12 cellular contexts compared by ENCODE assay signal in genomic region chr13:26718872-26719271, GRCh38. TPM values are rescaled to one million over a fixed set of nuclear protein-coding genes. Genes with fewer than 3 reads are reported as not detected.
DNase-seq lines count a peak whose midpoint lies in the region; ATAC-seq and TF ChIP-seq lines count a peak whose summit lies in the region.
"Had no signal": no experiment of that assay in that cellular context is flagged by ENCODE, and none has a peak within 500 bp of the region (broad histone marks: within the 10 kb centered on the region; RNA-seq: fewer than 3 reads in every experiment).

No MANE protein-coding gene starts in this region.

- peaks cover 9% of the 10 kb centered on the region for H3K9me3 Mint-ChIP-seq in glutamatergic neuron (ENCODE audit: unreplicated experiment)
- H3K9me3 Mint-ChIP-seq: CD4-positive, alpha-beta memory T cell had no signal

- peak overlapping the region; percentile 43; the same call in 1 of the 2 replicates for H2AFZ ChIP-seq in Loucy (ENCODE audit: low read length)
- H2AFZ ChIP-seq: GM23248 had no signal

- no peak overlapping the region for H3K4me3 Mint-ChIP-seq in glutamatergic neuron (ENCODE audit: unreplicated experiment)
- H3K4me3 Mint-ChIP-seq: CD14-positive monocyte; CD4-positive, alpha-beta memory T cell had no signal

- no peak overlapping the region for H3K4me3 ChIP-seq in BLaER1 treated with 17β-estradiol and CSF1 and Interleukin-3, amounts not matched to agents 10 nM and 100 nM
- H3K4me3 ChIP-seq in Loucy (ENCODE audit: low read length, poor library complexity, severe bottlenecking) = peak overlapping the region; percentile 35
- H3K4me3 ChIP-seq: GM23248, HAP-1 had no signal

- H3K9me2 ChIP-seq in Loucy (replicated peaks; ENCODE audit: low read depth, low read length) = no peaks in the 10 kb centered on the region

- peaks cover 0 to 10% (median 4%) of the 10 kb centered on the region in 11 experiments; a peak in 7 of 22 replicates for H3K9me3 ChIP-seq in BLaER1 treated with 17β-estradiol and CSF1 and Interleukin-3, amounts not matched to agents 10 nM and 100 nM (replicated peaks in 1 of 11)
- H3K9me3 ChIP-seq in Loucy (ENCODE audit: insufficient read depth, low read depth, low read length) = no peaks in the 10 kb centered on the region
- H3K9me3 ChIP-seq: BE2C, HAP-1 had no signal

- DNase-seq in glutamatergic neuron (no peak), DMS79 (lab: John Stamatoyannopoulos, UW) (no peak), DMS53 (lab: John Stamatoyannopoulos, UW) (no peak)
- DNase-seq: BE2C; CD4-positive, alpha-beta memory T cell had no signal

- H3K27ac Mint-ChIP-seq in glutamatergic neuron (ENCODE audit: unreplicated experiment) = peak overlapping the region; percentile 12
- H3K27ac Mint-ChIP-seq: CD14-positive monocyte had no signal

- peaks cover 12% of the 10 kb centered on the region for H3K27me3 Mint-ChIP-seq in glutamatergic neuron (ENCODE audit: unreplicated experiment)
- H3K27me3 Mint-ChIP-seq: CD4-positive, alpha-beta memory T cell had no signal

- H3K27ac ChIP-seq in BLaER1 treated with 17β-estradiol and CSF1 and Interleukin-3, amounts not matched to agents 10 nM and 100 nM = no peak overlapping the region
- H3K27ac ChIP-seq: GM23248 had no signal

- no peaks in the 10 kb centered on the region for H3K27me3 ChIP-seq in BLaER1 treated with 17β-estradiol and CSF1 and Interleukin-3, amounts not matched to agents 10 nM and 100 nM
- H3K27me3 ChIP-seq in Loucy (ENCODE audit: insufficient read depth, low read length, poor library complexity, severe bottlenecking) = no peaks in the 10 kb centered on the region
- H3K27me3 ChIP-seq: BE2C had no signal

- no peak overlapping the region for H3K9ac ChIP-seq in BLaER1 treated with 17β-estradiol and CSF1 and Interleukin-3, amounts not matched to agents 10 nM and 100 nM
- H3K9ac ChIP-seq in Loucy (ENCODE audit: low read depth, low read length, poor library complexity, severe bottlenecking) = peak overlapping the region; percentile 61
- H3K9ac ChIP-seq: GM23248 had no signal

- H4K20me1 ChIP-seq in BLaER1 treated with 17β-estradiol and CSF1 and Interleukin-3, amounts not matched to agents 10 nM and 100 nM = no peaks in the 10 kb centered on the region
- H4K20me1 ChIP-seq in Loucy (ENCODE audit: insufficient read depth, low read length, poor library complexity, severe bottlenecking) = no peaks in the 10 kb centered on the region

- TF ChIP-seq CTCF in Loucy (conservative IDR thresholded peaks at IDR 0.05; ENCODE audit: low read length) = no peak
- TF ChIP-seq CTCF in glutamatergic neuron (IDR thresholded peaks at IDR 0.05; ENCODE audit: partially characterized antibody, unreplicated experiment) = no peak

- H3K36me3 ChIP-seq in BLaER1 treated with 17β-estradiol and CSF1 and Interleukin-3, amounts not matched to agents 10 nM and 100 nM = no peaks in the 10 kb centered on the region
- H3K36me3 ChIP-seq in Loucy (ENCODE audit: insufficient read depth, low read length) = no peaks in the 10 kb centered on the region; the same call in 1 of the 2 replicates
- H3K36me3 ChIP-seq: BE2C, HAP-1 had no signal

- peaks cover 23% of the 10 kb centered on the region for H3K4me1 Mint-ChIP-seq in glutamatergic neuron (ENCODE audit: low read depth, unreplicated experiment)

- H3K36me3 Mint-ChIP-seq in glutamatergic neuron (ENCODE audit: unreplicated experiment) = no peaks in the 10 kb centered on the region
- H3K36me3 Mint-ChIP-seq: CD14-positive monocyte; CD4-positive, alpha-beta memory T cell had no signal

- peaks cover 30 to 41% (median 38%) of the 10 kb centered on the region in 10 experiments for H3K4me1 ChIP-seq in BLaER1 treated with 17β-estradiol and CSF1 and Interleukin-3, amounts not matched to agents 10 nM and 100 nM
- H3K4me1 ChIP-seq in Loucy (ENCODE audit: insufficient read depth, low read length, poor library complexity, severe bottlenecking) = peaks cover 53% of the 10 kb centered on the region
- H3K4me1 ChIP-seq: BE2C, HAP-1 had no signal

- H3K4me2 ChIP-seq in BLaER1 treated with 17β-estradiol and CSF1 and Interleukin-3, amounts not matched to agents 10 nM and 100 nM = peak overlapping the region; percentile 5 to 42 (median 29); a peak in 14 of 22 replicates
- H3K4me2 ChIP-seq in Loucy (ENCODE audit: low read depth, low read length, poor library complexity, severe bottlenecking) = peak overlapping the region; percentile 89

- H3F3A ChIP-seq in Loucy (ENCODE audit: low read depth) = peaks cover 25% of the 10 kb centered on the region

- no peak for ATAC-seq in HG03108 (IDR thresholded peaks at IDR 0.05; ENCODE audit: unreplicated experiment)

- no peaks in the 10 kb centered on the region for H3K79me2 ChIP-seq in Loucy (ENCODE audit: insufficient read depth, low read length)

RNA-seq across cellular contexts. Expression of gene GPR12, which starts 41.7 kb away (rescaled TPM):
- 2.5 TPM for total RNA-seq in glutamatergic neuron (ENCODE audit: unreplicated experiment)
- total RNA-seq: CD4-positive, alpha-beta memory T cell; GM23248; HT-29 had no signal
